ENCODE assay signal across 1 cellular context in genomic region chr3:47009225-47010049, GRCh38.
TF ChIP-seq lines count a peak whose summit lies in the region.

No MANE protein-coding gene starts in this region.

TF ChIP-seq in endothelial cell of umbilical vein, 7 proteins besides CTCF, POLR2A, EP300 and RAD21 (continued from another document):
- TF ChIP-seq, protein P1, sequence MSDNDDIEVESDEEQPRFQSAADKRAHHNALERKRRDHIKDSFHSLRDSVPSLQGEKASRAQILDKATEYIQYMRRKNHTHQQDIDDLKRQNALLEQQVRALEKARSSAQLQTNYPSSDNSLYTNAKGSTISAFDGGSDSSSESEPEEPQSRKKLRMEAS (IDR thresholded peaks at IDR 0.05; ENCODE audit: insufficient read depth, insufficient read length): no peak
TF ChIP-seq in endothelial cell of umbilical vein: peak in this region for 1.
